ENCODE assay signal across 8 cellular contexts in the genomic region with DNA sequence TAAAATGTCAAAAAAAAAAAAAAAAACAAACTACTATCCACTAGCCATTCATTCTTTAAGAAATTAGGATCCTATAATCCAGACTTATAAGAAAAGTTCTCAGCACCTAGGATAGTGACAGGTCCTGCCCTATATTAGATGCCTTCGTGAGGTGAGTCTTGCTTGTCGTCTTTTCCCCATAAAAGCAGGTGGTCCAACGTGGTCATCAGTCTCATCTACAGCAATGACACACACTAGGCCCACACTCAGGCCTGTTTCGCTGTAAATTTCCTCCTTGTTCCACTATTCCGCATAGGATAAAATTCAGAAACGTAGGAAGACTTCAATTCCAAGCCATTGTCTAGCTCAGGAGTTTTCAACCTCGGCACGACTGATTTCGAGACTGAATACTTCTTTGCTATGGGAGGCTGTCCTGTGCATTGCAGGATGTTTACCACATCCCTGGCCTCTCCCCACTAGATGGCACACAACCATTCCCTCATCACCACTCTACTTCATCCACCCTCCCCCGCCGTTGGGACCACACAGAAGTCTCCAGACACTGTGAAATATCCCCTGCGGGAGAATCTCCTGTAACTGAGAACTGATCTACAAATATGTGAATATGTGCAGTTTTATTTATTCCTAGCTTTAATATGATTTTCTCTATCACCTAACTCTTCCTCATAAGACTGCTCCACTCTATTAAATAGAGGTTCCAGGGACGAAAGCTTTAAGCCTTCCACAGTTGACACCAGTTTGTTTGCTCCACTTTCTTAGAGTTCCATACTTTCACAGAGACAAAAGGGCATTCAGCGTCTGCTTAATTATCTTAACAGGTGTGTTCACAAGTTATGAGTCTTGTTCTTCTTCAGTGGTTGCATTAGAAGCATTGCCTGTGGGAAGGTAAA.
DNase-seq lines count a peak whose midpoint lies in the region; ATAC-seq and TF ChIP-seq lines count a peak whose summit lies in the region.

No MANE protein-coding gene starts in this region.

- H3K36me3 ChIP-seq in MM.1S (replicated peaks; ENCODE audit: insufficient read depth, low read length), result no peaks in the 10 kb centered on the region

- H3K9me3 ChIP-seq in MM.1S (replicated peaks; ENCODE audit: insufficient read depth, low read length), result no peaks in the 10 kb centered on the region

- no peak overlapping the region for H3K27ac ChIP-seq in MM.1S (ENCODE audit: low read length)
- H3K27ac ChIP-seq in VCaP, result no peak overlapping the region

- H3K27me3 ChIP-seq in MM.1S (replicated peaks; ENCODE audit: insufficient read depth, low read length), result no peaks in the 10 kb centered on the region

- H3K9me2 ChIP-seq in MM.1S (replicated peaks; ENCODE audit: insufficient read depth, low read length), result no peaks in the 10 kb centered on the region

- H3F3A ChIP-seq in MM.1S (ENCODE audit: insufficient read depth, low read length), result no peaks in the 10 kb centered on the region

- no peak overlapping the region for H2AFZ ChIP-seq in MM.1S (ENCODE audit: low read length)

- no peak for ATAC-seq in HG03280 (IDR thresholded peaks at IDR 0.05; ENCODE audit: unreplicated experiment)
- ATAC-seq in HG02763 (IDR thresholded peaks at IDR 0.05; ENCODE audit: unreplicated experiment), result no peak
- ATAC-seq in GM21528 (IDR thresholded peaks at IDR 0.05; ENCODE audit: low FRiP score, unreplicated experiment), result no peak

- DNase-seq in MM.1S (peak; percentile 48), inferior parietal cortex (ENCODE audit: extremely low spot score) (peak; percentile 20)
- no peak for DNase-seq in activated CD8-positive, alpha-beta memory T cell treated with anti-CD3 and anti-CD28 coated beads, Interleukin-2, amount 50 U/mL, for 4 hours

- H4K20me1 ChIP-seq in MM.1S (ENCODE audit: insufficient read depth, low read length), result no peaks in the 10 kb centered on the region

- no peaks in the 10 kb centered on the region for H3K79me2 ChIP-seq in MM.1S (ENCODE audit: low read length)

- H3K4me3 ChIP-seq in MM.1S (ENCODE audit: low read length), result no peak overlapping the region

- TF ChIP-seq CTCF in GM12873 (IDR thresholded peaks at IDR 0.05; ENCODE audit: insufficient read depth, low read depth, low read length, missing control alignments) (peak; percentile 37), MM.1S (IDR thresholded peaks at IDR 0.05; ENCODE audit: low read length) (peak; percentile 66), VCaP (conservative IDR thresholded peaks at IDR 0.05) (peak; percentile 88)

- no peak overlapping the region for H3K4me2 ChIP-seq in MM.1S (ENCODE audit: low read depth, low read length)

- H3K9ac ChIP-seq in MM.1S (ENCODE audit: low read length), result no peak overlapping the region

- H3K4me1 ChIP-seq in MM.1S (ENCODE audit: low read length), result no peaks in the 10 kb centered on the region

Comparison
In these comparisons a context has a peak if more than half of its experiments do, and no peak if none do; other contexts are left out.
1. CTCF ChIP-seq: peak in every context shown above with its lines; median percentile 88 in VCaP; 66 in MM.1S; 37 in GM12873.